Comparison of ENCODE assay signal across 38 cellular contexts in genomic region chr3:152540120-152540519, GRCh38.
"Had no signal": no experiment of that assay in that cellular context is flagged by ENCODE, and none has a peak within 500 bp of the region (broad histone marks: within the 10 kb centered on the region; RNA-seq: fewer than 3 reads in every experiment).

No MANE protein-coding gene starts in this region.

- H3K9me3 ChIP-seq: adrenal gland, body of pancreas had no signal

- H3K4me3 Mint-ChIP-seq: activated naive CD4-positive, alpha-beta T cell treated with anti-CD3 and anti-CD28 coated beads for 36 hours; activated naive CD4-positive, alpha-beta T cell treated with anti-CD3 and anti-CD28 coated beads, Interleukin-2, amount 10 ng/mL, durations not matched to agents 7 days and 5 days; activated naive CD4-positive, alpha-beta T cell treated with anti-CD3 and anti-CD28 coated beads, Interleukin-2, amount 50 U/mL, for 24 hours; activated naive CD8-positive, alpha-beta T cell; activated naive CD8-positive, alpha-beta T cell treated with anti-CD3 and anti-CD28 coated beads for 36 hours; activated naive CD8-positive, alpha-beta T cell treated with anti-CD3 and anti-CD28 coated beads, Interleukin-2, amount 10 ng/mL, durations not matched to agents 7 days and 5 days; activated naive CD8-positive, alpha-beta T cell treated with anti-CD3 and anti-CD28 coated beads, Interleukin-2, amount 50 U/mL, for 24 hours; activated T-cell treated with anti-CD3 and anti-CD28 coated beads, Interleukin-2, amount 50 U/mL, for 4 hours; activated T-helper 1 cell treated with anti-CD3 and anti-CD28 coated beads, Interleukin-12 subunit alpha, Interleukin-12 subunit beta, Interleukin-2, Interleukin-4 antibody, amounts not matched to agents 30 ng/mL and 10 ng/mL and 1 ng/mL, durations not matched to agents 14 hours and 24 hours and 36 hours; activated T-helper 17 cell treated with anti-CD3 and anti-CD28 coated beads, Interleukin-2, amount 50 U/mL, for 72 hours; brain; central memory CD8-positive, alpha-beta T cell had no signal

- FAIRE-seq: astrocyte, bronchial epithelial cell had no signal

- H3K9me3 Mint-ChIP-seq: central memory CD8-positive, alpha-beta T cell had no signal

- H3K4me1 Mint-ChIP-seq: activated naive CD4-positive, alpha-beta T cell treated with anti-CD3 and anti-CD28 coated beads, Interleukin-2, amount 50 U/mL, for 24 hours; activated naive CD8-positive, alpha-beta T cell treated with anti-CD3 and anti-CD28 coated beads for 36 hours; activated naive CD8-positive, alpha-beta T cell treated with anti-CD3 and anti-CD28 coated beads, Interleukin-2, amount 50 U/mL, for 24 hours; activated T-helper 17 cell treated with anti-CD3 and anti-CD28 coated beads, Interleukin-2, amount 50 U/mL, for 72 hours; brain; central memory CD8-positive, alpha-beta T cell had no signal

- DNase-seq: activated effector memory CD4-positive, alpha-beta T cell treated with anti-CD3 and anti-CD28 coated beads, Interleukin-2, amount 50 U/mL, for 16 hours; activated effector memory CD4-positive, alpha-beta T cell treated with Interleukin-2 at 50 U/mL for 16 hours; activated gamma-delta T cell; activated gamma-delta T cell treated with Interleukin-2 at 50 U/mL for 16 hours; activated naive CD4-positive, alpha-beta T cell; activated naive CD4-positive, alpha-beta T cell treated with anti-CD3 and anti-CD28 coated beads for 36 hours; activated naive CD4-positive, alpha-beta T cell treated with anti-CD3 and anti-CD28 coated beads, Interleukin-2, amount 10 ng/mL, durations not matched to agents 7 days and 5 days; activated naive CD4-positive, alpha-beta T cell treated with anti-CD3 and anti-CD28 coated beads, Interleukin-2, amount 50 U/mL, for 16 hours; activated naive CD4-positive, alpha-beta T cell treated with Interleukin-2 at 50 U/mL for 16 hours; activated naive CD8-positive, alpha-beta T cell treated with anti-CD3 and anti-CD28 coated beads for 36 hours; activated naive CD8-positive, alpha-beta T cell treated with anti-CD3 and anti-CD28 coated beads, Interleukin-2, amount 10 ng/mL, durations not matched to agents 7 days and 5 days; activated naive CD8-positive, alpha-beta T cell treated with anti-CD3 and anti-CD28 coated beads, Interleukin-2, amount 50 U/mL, for 24 hours; activated T-cell treated with anti-CD3 and anti-CD28 coated beads, Interleukin-2, amount 50 U/mL, for 1 hour; activated T-cell treated with anti-CD3 and anti-CD28 coated beads, Interleukin-2, amount 50 U/mL, for 4 hours; activated T-cell treated with anti-CD3 and anti-CD28 coated beads, Interleukin-2, amount 50 U/mL, for 48 hours; adrenal gland; amniotic stem cell; amygdala; anterior cingulate cortex; aorta; body of pancreas; brain microvascular endothelial cell; caudate nucleus; central memory CD4-positive, alpha-beta T cell; cerebellar nuclear complex had no signal

- H3K4me3 ChIP-seq: adrenal gland, ascending aorta, body of pancreas, breast epithelium, cardiac muscle cell had no signal

- H3K4me1 ChIP-seq: adrenal gland, ascending aorta, body of pancreas, breast epithelium had no signal

- H3K27ac ChIP-seq: adrenal gland, ascending aorta, body of pancreas, brain microvascular endothelial cell, breast epithelium, cardiac muscle cell had no signal

- H3K36me3 Mint-ChIP-seq: activated naive CD4-positive, alpha-beta T cell treated with anti-CD3 and anti-CD28 coated beads, Interleukin-2, amount 10 ng/mL, durations not matched to agents 7 days and 5 days; activated naive CD8-positive, alpha-beta T cell treated with anti-CD3 and anti-CD28 coated beads, Interleukin-2, amount 10 ng/mL, durations not matched to agents 7 days and 5 days; brain had no signal

- H3K27me3 Mint-ChIP-seq: brain had no signal

- ATAC-seq: activated naive CD4-positive, alpha-beta T cell treated with anti-CD3 and anti-CD28 coated beads, Interleukin-2, amount 50 U/mL, for 72 hours; activated naive CD8-positive, alpha-beta T cell treated with anti-CD3 and anti-CD28 coated beads, Interleukin-2, amount 50 U/mL, for 24 hours; activated T-cell treated with anti-CD3 and anti-CD28 coated beads, Interleukin-2, amount 50 U/mL, for 4 hours; activated T-helper 17 cell treated with anti-CD3 and anti-CD28 coated beads, Interleukin-2, amount 50 U/mL, for 72 hours; body of pancreas had no signal

- H3K36me3 ChIP-seq: adrenal gland, ascending aorta, brain microvascular endothelial cell, breast epithelium, cardiac muscle cell had no signal

- H3K27ac Mint-ChIP-seq: activated naive CD4-positive, alpha-beta T cell treated with anti-CD3 and anti-CD28 coated beads for 36 hours; activated naive CD4-positive, alpha-beta T cell treated with anti-CD3 and anti-CD28 coated beads, Interleukin-2, amount 10 ng/mL, durations not matched to agents 7 days and 5 days; activated naive CD4-positive, alpha-beta T cell treated with anti-CD3 and anti-CD28 coated beads, Interleukin-2, amount 50 U/mL, for 24 hours; activated naive CD4-positive, alpha-beta T cell treated with anti-CD3 and anti-CD28 coated beads, Interleukin-2, amount 50 U/mL, for 72 hours; activated naive CD8-positive, alpha-beta T cell; activated naive CD8-positive, alpha-beta T cell treated with anti-CD3 and anti-CD28 coated beads for 36 hours; activated naive CD8-positive, alpha-beta T cell treated with anti-CD3 and anti-CD28 coated beads, Interleukin-2, amount 10 ng/mL, durations not matched to agents 7 days and 5 days; activated naive CD8-positive, alpha-beta T cell treated with anti-CD3 and anti-CD28 coated beads, Interleukin-2, amount 50 U/mL, for 24 hours; activated T-helper 1 cell treated with anti-CD3 and anti-CD28 coated beads, Interleukin-12 subunit alpha, Interleukin-12 subunit beta, Interleukin-2, Interleukin-4 antibody, amounts not matched to agents 30 ng/mL and 10 ng/mL and 1 ng/mL, durations not matched to agents 14 hours and 24 hours and 36 hours; activated T-helper 17 cell treated with anti-CD3 and anti-CD28 coated beads, Interleukin-2, amount 50 U/mL, for 72 hours; activated T-helper 2 cell treated with anti-CD3 and anti-CD28 coated beads, Interferon-gamma antibody, Interleukin-2, Interleukin-4, amounts not matched to agents 10 μg/mL and 5 μg/mL and 100 μg/mL, durations not matched to agents 14 hours and 24 hours and 36 hours; brain had no signal

- H3K27me3 ChIP-seq: adrenal gland, ascending aorta, body of pancreas, brain microvascular endothelial cell, breast epithelium, cardiac muscle cell had no signal
